In the genomic region with DNA sequence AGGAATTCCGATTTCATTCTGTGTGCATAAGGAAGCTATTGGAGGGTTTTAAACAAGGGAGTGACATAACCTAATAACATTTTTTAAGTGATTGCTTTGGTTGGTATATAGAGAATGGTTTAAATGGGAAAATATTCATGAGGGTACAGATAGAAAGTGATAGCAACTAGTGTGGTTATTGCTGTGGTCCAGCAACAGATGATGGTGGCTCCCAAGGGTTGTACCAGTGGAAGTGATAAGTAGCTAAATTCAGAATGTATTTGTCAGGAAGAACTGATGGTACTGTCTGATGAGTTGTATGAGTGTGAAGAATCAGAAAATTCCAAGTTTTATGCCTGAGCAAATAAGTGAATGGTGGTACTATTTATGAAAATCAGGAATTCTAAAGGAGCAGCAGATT, we compare ENCODE assay signal across 15 cellular contexts. TPM values are rescaled to one million over a fixed set of nuclear protein-coding genes. Genes with fewer than 3 reads are reported as not detected.
DNase-seq lines count a peak whose midpoint lies in the region; ATAC-seq and TF ChIP-seq lines count a peak whose summit lies in the region.
"Had no signal": no experiment of that assay in that cellular context is flagged by ENCODE, and none has a peak within 500 bp of the region (broad histone marks: within the 10 kb centered on the region; RNA-seq: fewer than 3 reads in every experiment).

No MANE protein-coding gene starts in this region.

- peaks cover 40% of the 10 kb centered on the region for H3K4me1 ChIP-seq in Loucy (ENCODE audit: insufficient read depth, low read length, poor library complexity, severe bottlenecking)

- peak overlapping the region; percentile 86 for H3K4me2 ChIP-seq in Loucy (ENCODE audit: low read depth, low read length, poor library complexity, severe bottlenecking)
- H3K4me2 ChIP-seq: A549 had no signal

- H3K4me3 ChIP-seq in Loucy (ENCODE audit: low read length, poor library complexity, severe bottlenecking), result peak overlapping the region; percentile 98
- H3K4me3 ChIP-seq: A549, SK-N-MC had no signal

- no peaks in the 10 kb centered on the region for H3K27me3 Mint-ChIP-seq in activated CD8-positive, alpha-beta memory T cell treated with anti-CD3 and anti-CD28 coated beads, Interleukin-2, amount 10 ng/mL, durations not matched to agents 7 days and 5 days
- H3K27me3 Mint-ChIP-seq in activated naive CD8-positive, alpha-beta T cell treated with anti-CD3 and anti-CD28 coated beads, Interleukin-2, amount 10 ng/mL, durations not matched to agents 7 days and 5 days, result no peaks in the 10 kb centered on the region
- no peaks in the 10 kb centered on the region for H3K27me3 Mint-ChIP-seq in progenitor cell of endocrine pancreas

- no peaks in the 10 kb centered on the region for H3K9me2 ChIP-seq in Loucy (replicated peaks; ENCODE audit: low read depth, low read length)

- H3K9me3 Mint-ChIP-seq in activated CD8-positive, alpha-beta memory T cell treated with anti-CD3 and anti-CD28 coated beads, Interleukin-2, amount 10 ng/mL, durations not matched to agents 7 days and 5 days (ENCODE audit: low read depth), result no peaks in the 10 kb centered on the region
- H3K9me3 Mint-ChIP-seq in activated naive CD8-positive, alpha-beta T cell treated with anti-CD3 and anti-CD28 coated beads, Interleukin-2, amount 10 ng/mL, durations not matched to agents 7 days and 5 days, result no peaks in the 10 kb centered on the region
- peaks cover 4% of the 10 kb centered on the region for H3K9me3 Mint-ChIP-seq in progenitor cell of endocrine pancreas (ENCODE audit: low read depth)

- no peaks in the 10 kb centered on the region for H3K9me3 ChIP-seq in Loucy (ENCODE audit: insufficient read depth, low read depth, low read length)

- peaks cover 7% of the 10 kb centered on the region; the same call in 1 of the 2 replicates for H3K36me3 ChIP-seq in Loucy (ENCODE audit: insufficient read depth, low read length)
- H3K36me3 ChIP-seq: brain microvascular endothelial cell had no signal

- no peak overlapping the region for H2AFZ ChIP-seq in Loucy (ENCODE audit: low read length)

- H3K9ac ChIP-seq in Loucy (ENCODE audit: low read depth, low read length, poor library complexity, severe bottlenecking), result no peak overlapping the region

- H3K4me1 Mint-ChIP-seq in activated CD8-positive, alpha-beta memory T cell treated with anti-CD3 and anti-CD28 coated beads, Interleukin-2, amount 10 ng/mL, durations not matched to agents 7 days and 5 days, result peaks cover 37% of the 10 kb centered on the region
- H3K4me1 Mint-ChIP-seq in activated naive CD8-positive, alpha-beta T cell treated with anti-CD3 and anti-CD28 coated beads, Interleukin-2, amount 10 ng/mL, durations not matched to agents 7 days and 5 days, result peaks cover 27% of the 10 kb centered on the region
- H3K4me1 Mint-ChIP-seq in progenitor cell of endocrine pancreas (ENCODE audit: low read depth), result peaks cover 37% of the 10 kb centered on the region

- no peak for ATAC-seq in activated CD8-positive, alpha-beta memory T cell treated with anti-CD3 and anti-CD28 coated beads, Interleukin-2, amount 10 ng/mL, durations not matched to agents 7 days and 5 days
- ATAC-seq in activated naive CD8-positive, alpha-beta T cell treated with anti-CD3 and anti-CD28 coated beads, Interleukin-2, amount 10 ng/mL, durations not matched to agents 7 days and 5 days (ENCODE audit: low read depth), result no peak
- ATAC-seq: A549 had no signal

- peaks cover 37% of the 10 kb centered on the region for H4K20me1 ChIP-seq in Loucy (ENCODE audit: insufficient read depth, low read length, poor library complexity, severe bottlenecking)

- H3K79me2 ChIP-seq in Loucy (ENCODE audit: insufficient read depth, low read length), result peaks cover 60% of the 10 kb centered on the region

- TF ChIP-seq CTCF in Loucy (conservative IDR thresholded peaks at IDR 0.05; ENCODE audit: low read length), result no peak
- TF ChIP-seq CTCF in progenitor cell of endocrine pancreas (IDR thresholded peaks at IDR 0.05; ENCODE audit: unreplicated experiment), result no peak

- H3K27ac Mint-ChIP-seq in activated CD8-positive, alpha-beta memory T cell treated with anti-CD3 and anti-CD28 coated beads, Interleukin-2, amount 10 ng/mL, durations not matched to agents 7 days and 5 days, result peak overlapping the region; percentile 59
- peak overlapping the region; percentile 81 for H3K27ac Mint-ChIP-seq in activated naive CD8-positive, alpha-beta T cell treated with anti-CD3 and anti-CD28 coated beads, Interleukin-2, amount 10 ng/mL, durations not matched to agents 7 days and 5 days
- peak overlapping the region; percentile 42 for H3K27ac Mint-ChIP-seq in progenitor cell of endocrine pancreas

- peak overlapping the region; percentile 49 for H3K4me3 Mint-ChIP-seq in activated CD8-positive, alpha-beta memory T cell treated with anti-CD3 and anti-CD28 coated beads, Interleukin-2, amount 10 ng/mL, durations not matched to agents 7 days and 5 days
- H3K4me3 Mint-ChIP-seq in activated naive CD8-positive, alpha-beta T cell treated with anti-CD3 and anti-CD28 coated beads, Interleukin-2, amount 10 ng/mL, durations not matched to agents 7 days and 5 days, result peak overlapping the region; percentile 37
- peak overlapping the region; percentile 23 for H3K4me3 Mint-ChIP-seq in progenitor cell of endocrine pancreas (ENCODE audit: low read depth)

- H3K27me3 ChIP-seq in Loucy (ENCODE audit: insufficient read depth, low read length, poor library complexity, severe bottlenecking), result no peaks in the 10 kb centered on the region
- H3K27me3 ChIP-seq: brain microvascular endothelial cell had no signal

- intact Hi-C loops in posterior cingulate gyrus (cut with DNase I), result loop anchor here (5.0 kb wide), 1 partner anchor 127 kb away; the partner anchor contains the start of gene KCNMB4

- CTCF ChIA-PET in activated CD8-positive, alpha-beta memory T cell treated with anti-CD3 and anti-CD28 coated beads, Interleukin-2, amount 10 ng/mL, durations not matched to agents 7 days and 5 days (lab: Charles Lee), result no interaction called here

- peaks cover 43% of the 10 kb centered on the region for H3K36me3 Mint-ChIP-seq in activated CD8-positive, alpha-beta memory T cell treated with anti-CD3 and anti-CD28 coated beads, Interleukin-2, amount 10 ng/mL, durations not matched to agents 7 days and 5 days
- peaks cover 43% of the 10 kb centered on the region for H3K36me3 Mint-ChIP-seq in activated naive CD8-positive, alpha-beta T cell treated with anti-CD3 and anti-CD28 coated beads, Interleukin-2, amount 10 ng/mL, durations not matched to agents 7 days and 5 days
- peaks cover 14% of the 10 kb centered on the region for H3K36me3 Mint-ChIP-seq in progenitor cell of endocrine pancreas (ENCODE audit: insufficient read depth)

- H3F3A ChIP-seq in Loucy (ENCODE audit: low read depth), result no peaks in the 10 kb centered on the region

- POLR2A ChIA-PET in activated naive CD8-positive, alpha-beta T cell treated with anti-CD3 and anti-CD28 coated beads, Interleukin-2, amount 10 ng/mL, durations not matched to agents 7 days and 5 days (lab: Charles Lee), result no interaction called here

- no peak for DNase-seq in activated CD8-positive, alpha-beta memory T cell treated with anti-CD3 and anti-CD28 coated beads, Interleukin-2, amount 10 ng/mL, durations not matched to agents 7 days and 5 days
- no peak for DNase-seq in activated CD8-positive, alpha-beta memory T cell treated with anti-CD3 and anti-CD28 coated beads, Interleukin-2, amount 50 U/mL, for 48 hours
- no peak for DNase-seq in activated naive CD8-positive, alpha-beta T cell treated with anti-CD3 and anti-CD28 coated beads, Interleukin-2, amount 10 ng/mL, durations not matched to agents 7 days and 5 days
- no peak for DNase-seq in progenitor cell of endocrine pancreas (ENCODE audit: low spot score, unreplicated experiment)
- DNase-seq in posterior cingulate gyrus, result no peak
- DNase-seq in NCI-H2081 treated with DMSO at 0.1 percent for 48 hours (lab: John Stamatoyannopoulos, UW), result no peak
- DNase-seq in SW480 (ENCODE audit: low spot score), result no peak
- DNase-seq: activated CD4-positive, CD25-positive, alpha-beta regulatory T cell; brain microvascular endothelial cell; DMS 273 treated with DMSO at 0.1 percent for 48 hours; NCI-H345; nucleus accumbens had no signal

RNA-seq across cellular contexts. Expression of gene CNOT2, which starts 2.6 kb away (rescaled TPM):
- total RNA-seq in activated CD8-positive, alpha-beta memory T cell treated with anti-CD3 and anti-CD28 coated beads, Interleukin-2, amount 10 ng/mL, durations not matched to agents 7 days and 5 days, result 10 to 100 TPM; 65.2 to 68.4 TPM
- total RNA-seq in activated naive CD8-positive, alpha-beta T cell treated with anti-CD3 and anti-CD28 coated beads, Interleukin-2, amount 10 ng/mL, durations not matched to agents 7 days and 5 days, result 10 to 100 TPM; 93.3 to 95.3 TPM
- total RNA-seq in progenitor cell of endocrine pancreas, result 127 and 128 TPM in 2 replicates
